Comparison of ENCODE assay signal across 22 cellular contexts in the genomic region with DNA sequence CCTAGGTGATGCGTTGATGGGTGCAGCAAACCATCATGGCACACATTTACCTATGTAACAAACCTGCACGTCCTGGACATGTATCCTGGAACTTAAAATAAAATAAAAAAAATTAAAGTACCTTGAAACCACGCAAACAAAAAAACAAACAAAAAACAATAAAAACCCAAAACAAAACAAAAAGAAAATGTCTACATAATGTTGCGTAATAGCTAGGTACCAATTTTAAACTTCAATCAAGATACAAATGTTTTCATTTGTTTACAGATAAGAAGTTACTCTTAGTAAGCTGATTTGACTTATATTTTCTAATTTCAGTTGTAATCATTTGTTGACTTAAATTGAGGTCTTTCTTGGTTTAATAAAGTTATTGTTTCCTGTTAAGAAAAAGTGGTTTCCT.
"Had no signal": no experiment of that assay in that cellular context is flagged by ENCODE, and none has a peak within 500 bp of the region (broad histone marks: within the 10 kb centered on the region; RNA-seq: fewer than 3 reads in every experiment).

No MANE protein-coding gene starts in this region.

- FAIRE-seq: islet of Langerhans, small intestine had no signal

- H3K36me3 ChIP-seq: left ventricle myocardium inferior, ovary, prostate gland, sigmoid colon, spleen, tibial nerve, uterus had no signal

- H3K27ac ChIP-seq: left ventricle myocardium inferior, ovary, prostate gland, sigmoid colon, spleen, tibial nerve, uterus had no signal

- ATAC-seq: mucosa of descending colon; naive thymus-derived CD4-positive, alpha-beta T cell; natural killer cell treated with Interleukin-12 subunit alpha and Interleukin-12 subunit beta and Interleukin-15 and Interleukin-18, amount 100 ng/mL, for 72 hours; right cardiac atrium; stimulated activated effector memory CD8-positive, alpha-beta T cell treated with anti-CD3 and anti-CD28 coated beads, Interleukin-12 subunit alpha, Interleukin-12 subunit beta, amount 100 ng/mL, for 72 hours had no signal

- H3K9me3 ChIP-seq: left ventricle myocardium inferior, mucosa of descending colon, ovary, prostate gland, sigmoid colon, spleen, tibial nerve, uterus had no signal

- DNase-seq: hypothalamus; immature natural killer cell; left ventricle myocardium inferior; midbrain; mucosa of descending colon; naive thymus-derived CD4-positive, alpha-beta T cell; ovary; posterior cingulate gyrus; retina; right cardiac atrium; sigmoid colon; small intestine; spleen; stimulated activated CD4-positive, alpha-beta T cell treated with anti-CD3 and anti-CD28 coated beads, Interleukin-4, amount 100 ng/mL, for 24 hours; stimulated activated naive CD4-positive, alpha-beta T cell; substantia nigra; uterus had no signal

- H3K27me3 ChIP-seq: ovary, sigmoid colon, spleen, tibial nerve, uterus had no signal

- H3K4me3 ChIP-seq: left ventricle myocardium inferior, mucosa of descending colon, ovary, prostate gland, sigmoid colon, spleen, tibial nerve, uterus had no signal

- H3K4me1 ChIP-seq: prostate gland, spleen, uterus had no signal
